Comparison of ENCODE assay signal across 1 cellular context in the genomic region with DNA sequence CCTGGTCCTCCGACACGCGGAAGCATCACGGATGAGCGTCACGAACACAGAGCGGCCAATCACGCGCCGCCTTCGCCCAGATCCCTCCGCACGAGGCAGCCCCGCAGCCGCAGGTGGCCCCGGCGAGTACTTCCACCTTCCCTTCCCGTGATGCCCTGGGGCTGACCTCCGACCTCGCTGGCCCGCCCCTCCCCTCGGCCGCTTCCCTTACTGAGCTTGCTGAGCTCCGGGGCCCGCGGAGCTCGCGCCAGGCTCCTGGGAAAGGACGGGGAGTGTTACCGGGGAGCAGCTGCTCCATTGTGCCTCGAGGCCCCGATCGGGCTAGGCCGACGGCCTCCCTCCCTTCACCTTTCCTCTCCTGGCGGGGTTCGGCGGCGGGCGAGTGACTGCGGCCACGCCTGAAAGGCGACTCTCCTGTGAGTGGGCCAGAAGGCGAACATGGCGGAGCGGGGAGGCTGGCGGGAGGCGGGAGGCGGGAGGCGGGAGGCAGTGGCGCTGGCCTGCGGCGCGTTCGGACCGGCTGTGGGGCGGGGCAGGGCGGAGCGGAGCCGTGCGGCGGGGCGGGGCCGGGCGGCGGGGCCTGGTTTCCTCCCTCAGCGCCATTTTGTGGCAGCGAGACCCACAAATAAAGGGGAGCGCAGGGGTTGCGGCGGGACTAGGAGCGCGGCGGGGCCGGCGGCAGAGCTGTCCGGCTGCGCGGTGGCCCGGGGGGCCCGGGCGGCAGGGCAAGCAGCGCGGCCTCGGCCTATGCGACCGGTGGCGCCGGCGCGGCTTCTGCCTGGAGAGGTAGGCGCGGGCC.
A peak's percentile ranks its signal among the peaks of the same experiment; 100 is the strongest.
TF ChIP-seq lines count a peak whose summit lies in the region.

WTAP (plus strand) TSS at position 589 of the 799 bp plus-strand sequence. CDS start 8,760 bp downstream, outside the sequence.

TF ChIP-seq in K562, 482 proteins besides CTCF, POLR2A, EP300 and RAD21 (continued from another document):
- TF ChIP-seq PRPF4 (IDR thresholded peaks at IDR 0.05; ENCODE audit: insufficient read depth, low read depth, low read length, poor library complexity, severe bottlenecking) = peak; percentile 68
- peak; percentile 60; the same call in 1 of the 2 replicates for TF ChIP-seq KLF6 (CRISPR knock-in tag; IDR thresholded peaks at IDR 0.05; ENCODE audit: borderline replicate concordance)
- TF ChIP-seq XRCC4 (IDR thresholded peaks at IDR 0.05; ENCODE audit: extremely low read depth, insufficient read depth, insufficient read length) = no peak
